8 cellular contexts compared by ENCODE assay signal in genomic region chr6:160382946-160383345, GRCh38. TPM values are rescaled to one million over a fixed set of nuclear protein-coding genes. Genes with fewer than 3 reads are reported as not detected.
"Had no signal": no experiment of that assay in that cellular context is flagged by ENCODE, and none has a peak within 500 bp of the region (broad histone marks: within the 10 kb centered on the region; RNA-seq: fewer than 3 reads in every experiment).

No MANE protein-coding gene starts in this region.

- H3K4me3 ChIP-seq: GM23338 had no signal

- H3K4me2 ChIP-seq: GM23338 had no signal

- H3K27ac ChIP-seq: HL-60 had no signal

- H2AFZ ChIP-seq: GM23338 had no signal

- DNase-seq: H9, HCEC 1CT, HFFc6, KBM-7 had no signal

RNA-seq across cellular contexts. Expression of gene SLC22A3, which starts 34.8 kb away (rescaled TPM):
- total RNA-seq: HFFc6, HT1080 had no signal
- polyA plus RNA-seq: IgD-negative memory B cell had no signal
